Comparison of ENCODE assay signal across 25 cellular contexts in genomic region chr12:95225645-95226212, GRCh38.
"Had no signal": no experiment of that assay in that cellular context is flagged by ENCODE, and none has a peak within 500 bp of the region (broad histone marks: within the 10 kb centered on the region; RNA-seq: fewer than 3 reads in every experiment).

No MANE protein-coding gene starts in this region.

- H3K9me3 Mint-ChIP-seq: activated CD4-positive, alpha-beta T cell treated with anti-CD3 and anti-CD28 coated beads, Interleukin-2, amount 10 ng/mL, durations not matched to agents 24 days and 14 days; activated CD8-positive, alpha-beta T cell treated with anti-CD3 and anti-CD28 coated beads for 36 hours; activated naive CD4-positive, alpha-beta T cell treated with anti-CD3 and anti-CD28 coated beads, Interleukin-2, amount 50 U/mL, for 72 hours; activated naive CD8-positive, alpha-beta T cell treated with anti-CD3 and anti-CD28 coated beads, Interleukin-2, amount 50 U/mL, for 24 hours; central memory CD8-positive, alpha-beta T cell; T-helper 1 cell treated with Interleukin-12 subunit alpha and Interleukin-12 subunit beta and Interleukin-4 antibody, amounts not matched to agents 30 μg/mL and 1 μg/mL, for 36 hours had no signal

- H3K4me3 Mint-ChIP-seq: activated CD4-positive, alpha-beta T cell treated with anti-CD3 and anti-CD28 coated beads, Interleukin-2, amount 10 ng/mL, durations not matched to agents 24 days and 14 days; activated CD8-positive, alpha-beta T cell treated with anti-CD3 and anti-CD28 coated beads for 36 hours; activated naive CD8-positive, alpha-beta T cell treated with anti-CD3 and anti-CD28 coated beads, Interleukin-2, amount 50 U/mL, for 24 hours; central memory CD8-positive, alpha-beta T cell; T-helper 1 cell treated with Interleukin-12 subunit alpha and Interleukin-12 subunit beta and Interleukin-4 antibody, amounts not matched to agents 30 μg/mL and 1 μg/mL, for 36 hours; WTC11 had no signal

- H3K4me3 ChIP-seq: Peyer's patch, SJSA1 had no signal

- DNase-seq: activated CD4-positive, alpha-beta T cell treated with anti-CD3 and anti-CD28 coated beads, Interleukin-2, amount 10 ng/mL, durations not matched to agents 24 days and 14 days; activated CD4-positive, CD25-positive, alpha-beta regulatory T cell treated with anti-CD3 and anti-CD28 coated beads, Interleukin-2, amount 50 U/mL, for 72 hours; activated CD8-positive, alpha-beta memory T cell treated with anti-CD3 and anti-CD28 coated beads, Interleukin-2, amount 50 U/mL, for 48 hours; activated CD8-positive, alpha-beta T cell treated with anti-CD3 and anti-CD28 coated beads for 36 hours; activated effector memory CD4-positive, alpha-beta T cell treated with anti-CD3 and anti-CD28 coated beads, Interleukin-2, amount 50 U/mL, for 16 hours; activated naive CD4-positive, alpha-beta T cell treated with Interleukin-2 at 50 U/mL for 16 hours; activated naive CD8-positive, alpha-beta T cell treated with anti-CD3 and anti-CD28 coated beads, Interleukin-2, amount 50 U/mL, for 24 hours; activated T-cell treated with anti-CD3 and anti-CD28 coated beads, Interleukin-2, amount 50 U/mL, for 1 hour; amygdala; MM.1S; NCI-H1105 treated with DMSO at 0.1 percent for 48 hours; NCI-H1436 treated with DMSO at 0.1 percent for 48 hours; NCI-H187; NCI-H2081; NCI-H446; NCI-H524; Peyer's patch; Right ventricle myocardium superior had no signal

- H3K4me1 ChIP-seq: Peyer's patch had no signal

- H3K27ac Mint-ChIP-seq: activated CD4-positive, alpha-beta T cell treated with anti-CD3 and anti-CD28 coated beads, Interleukin-2, amount 10 ng/mL, durations not matched to agents 24 days and 14 days; activated CD8-positive, alpha-beta T cell treated with anti-CD3 and anti-CD28 coated beads for 36 hours; activated naive CD4-positive, alpha-beta T cell treated with anti-CD3 and anti-CD28 coated beads, Interleukin-2, amount 50 U/mL, for 72 hours; activated naive CD8-positive, alpha-beta T cell treated with anti-CD3 and anti-CD28 coated beads, Interleukin-2, amount 50 U/mL, for 24 hours; T-helper 1 cell treated with Interleukin-12 subunit alpha and Interleukin-12 subunit beta and Interleukin-4 antibody, amounts not matched to agents 30 μg/mL and 1 μg/mL, for 36 hours had no signal

- H3K27me3 Mint-ChIP-seq: activated CD4-positive, alpha-beta T cell treated with anti-CD3 and anti-CD28 coated beads, Interleukin-2, amount 10 ng/mL, durations not matched to agents 24 days and 14 days; activated CD8-positive, alpha-beta T cell treated with anti-CD3 and anti-CD28 coated beads for 36 hours; activated naive CD8-positive, alpha-beta T cell treated with anti-CD3 and anti-CD28 coated beads, Interleukin-2, amount 50 U/mL, for 24 hours; brain; central memory CD8-positive, alpha-beta T cell had no signal

- H3K27ac ChIP-seq: KMS-11, Peyer's patch, SJSA1 had no signal

- H3K9me3 ChIP-seq: Peyer's patch, SJSA1 had no signal

- H3K27me3 ChIP-seq: Peyer's patch, SJSA1 had no signal
